In the genomic region with DNA sequence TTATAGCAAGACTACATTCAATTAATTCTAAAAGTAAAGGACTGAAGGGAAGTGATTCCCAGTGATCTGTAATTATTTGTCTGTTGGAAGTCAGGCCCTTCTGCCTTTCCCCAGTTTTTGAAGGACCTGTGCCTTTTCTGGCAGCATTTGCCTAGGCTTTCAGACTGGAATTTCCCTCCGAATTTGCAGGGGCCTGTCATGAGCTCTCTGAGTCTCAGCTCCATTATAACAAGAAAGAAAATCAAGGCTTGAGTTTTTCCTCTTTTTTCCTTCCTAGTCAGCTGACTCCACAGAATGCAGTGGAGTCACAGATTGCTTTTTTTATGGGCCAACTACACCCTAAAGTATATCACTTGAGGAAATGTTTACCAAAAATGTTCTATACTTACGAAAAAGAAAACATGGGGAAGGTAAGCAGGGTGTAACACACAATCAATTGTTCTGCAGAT, we compare ENCODE assay signal across 9 cellular contexts. TPM values are rescaled to one million over a fixed set of nuclear protein-coding genes. Genes with fewer than 3 reads are reported as not detected.
DNase-seq lines count a peak whose midpoint lies in the region; ATAC-seq and TF ChIP-seq lines count a peak whose summit lies in the region.
"Had no signal": no experiment of that assay in that cellular context is flagged by ENCODE, and none has a peak within 500 bp of the region (broad histone marks: within the 10 kb centered on the region; RNA-seq: fewer than 3 reads in every experiment).

No MANE protein-coding gene starts in this region.

- H3K9me3 Mint-ChIP-seq in T-helper 2 cell treated with Interferon-gamma antibody and Interleukin-4, amounts not matched to agents 5 μg/mL and 100 μg/mL, for 36 hours, result no peaks in the 10 kb centered on the region
- no peaks in the 10 kb centered on the region for H3K9me3 Mint-ChIP-seq in activated B cell treated with CpG ODN at 0.5 μM for 24 hours

- H3K4me1 ChIP-seq in stomach smooth muscle (ENCODE audit: control insufficient read depth, insufficient read depth, low read length), result peaks cover 6% of the 10 kb centered on the region

- H3K9me3 ChIP-seq in stomach smooth muscle (ENCODE audit: control insufficient read depth in 2 of 2, low read length in 2 of 2), result no peaks in the 10 kb centered on the region

- peaks cover 49% of the 10 kb centered on the region for H3K27me3 Mint-ChIP-seq in T-helper 2 cell treated with Interferon-gamma antibody and Interleukin-4, amounts not matched to agents 5 μg/mL and 100 μg/mL, for 36 hours (ENCODE audit: low read depth)
- peaks cover 53% of the 10 kb centered on the region for H3K27me3 Mint-ChIP-seq in activated B cell treated with CpG ODN at 0.5 μM for 24 hours

- no peak for ATAC-seq in activated B cell treated with CpG ODN at 0.5 μM for 24 hours (ENCODE audit: low read depth)

- no peak overlapping the region for H3K27ac Mint-ChIP-seq in T-helper 2 cell treated with Interferon-gamma antibody and Interleukin-4, amounts not matched to agents 5 μg/mL and 100 μg/mL, for 36 hours
- H3K27ac Mint-ChIP-seq in activated B cell treated with CpG ODN at 0.5 μM for 24 hours, result no peak overlapping the region

- H3K27me3 ChIP-seq in stomach smooth muscle (ENCODE audit: control insufficient read depth in 1 of 2, insufficient read depth in 2 of 2, low read length in 2 of 2), result peaks cover 33 to 38% of the 10 kb centered on the region in 2 donors

- no peak overlapping the region for H3K9ac ChIP-seq in stomach smooth muscle (ENCODE audit: low read length in 2 of 2)

- H3K4me3 ChIP-seq in stomach smooth muscle (ENCODE audit: low read length in 2 of 2), result peak overlapping the region; percentile 53 to 67

- no peak for TF ChIP-seq CTCF in activated B cell treated with CpG ODN at 0.5 μM for 24 hours (IDR thresholded peaks at IDR 0.05)
- no peak for TF ChIP-seq CTCF in GM10248 (IDR thresholded peaks at IDR 0.05; ENCODE audit: control extremely low read depth, extremely low read depth, low read depth, missing control alignments)

- H3K4me3 Mint-ChIP-seq in T-helper 2 cell treated with Interferon-gamma antibody and Interleukin-4, amounts not matched to agents 5 μg/mL and 100 μg/mL, for 36 hours, result peak overlapping the region; percentile 58
- H3K4me3 Mint-ChIP-seq in activated B cell treated with CpG ODN at 0.5 μM for 24 hours, result peak overlapping the region; percentile 67

- no peaks in the 10 kb centered on the region for H3K36me3 Mint-ChIP-seq in T-helper 2 cell treated with Interferon-gamma antibody and Interleukin-4, amounts not matched to agents 5 μg/mL and 100 μg/mL, for 36 hours (ENCODE audit: low read depth)
- no peaks in the 10 kb centered on the region for H3K36me3 Mint-ChIP-seq in activated B cell treated with CpG ODN at 0.5 μM for 24 hours (ENCODE audit: low read depth)

- peaks cover 3% of the 10 kb centered on the region for H3K4me1 Mint-ChIP-seq in T-helper 2 cell treated with Interferon-gamma antibody and Interleukin-4, amounts not matched to agents 5 μg/mL and 100 μg/mL, for 36 hours (ENCODE audit: low read depth)
- H3K4me1 Mint-ChIP-seq in activated B cell treated with CpG ODN at 0.5 μM for 24 hours, result peaks cover 14% of the 10 kb centered on the region

- no peak overlapping the region for H3K27ac ChIP-seq in stomach smooth muscle (ENCODE audit: low read length)

- intact Hi-C loops in activated B cell treated with CpG ODN at 0.5 μM for 24 hours (cut with micrococcal nuclease), result loop anchor here (5.0 kb wide), 1 partner anchor 51 kb away; no protein-coding TSS in a partner anchor

- DNase-seq in T-helper 2 cell treated with Interferon-gamma antibody and Interleukin-4, amounts not matched to agents 5 μg/mL and 100 μg/mL, for 36 hours (ENCODE audit: low spot score), result no peak
- DNase-seq in T-helper 2 cell (no peak), activated B cell treated with CpG ODN at 0.5 μM for 24 hours (no peak), iPS-NIHi11 (ENCODE audit: low spot score) (peak; percentile 35), GM10248 (ENCODE audit: extremely low spot score) (no peak), germinal center (ENCODE audit: low spot score) (no peak), DMS153 treated with DMSO at 0.1 percent for 48 hours (lab: John Stamatoyannopoulos, UW; ENCODE audit: unreplicated experiment) (no peak)
- DNase-seq: NK-92 treated with Interleukin-12 subunit alpha and Interleukin-12 subunit beta, amount 100 ng/mL, for 24 hours had no signal

- no peaks in the 10 kb centered on the region for H3K36me3 ChIP-seq in stomach smooth muscle (ENCODE audit: control insufficient read depth in 2 of 2, insufficient read depth in 2 of 2, low read length in 2 of 2)

- CTCF ChIA-PET in activated B cell treated with CpG ODN at 0.5 μM for 24 hours (lab: Charles Lee) (interaction anchor here (0.6 kb wide), 1 partner anchor 29 kb away, joined by 3 read pairs; no protein-coding TSS in a partner anchor), GM10248 (lab: Yijun Ruan, JAX) (no interaction called here)

- POLR2A ChIA-PET in activated B cell treated with CpG ODN at 0.5 μM for 24 hours (lab: Charles Lee), result interaction anchor here (0.8 to 1.2 kb wide), 2 partner anchors 11 to 265 kb away, joined by 3 to 5 read pairs; no protein-coding TSS in a partner anchor
- POLR2A ChIA-PET in GM10248 (lab: Yijun Ruan, JAX), result no interaction called here

RNA-seq across cellular contexts. Expression of a gene that starts 1.1 kb away (rescaled TPM):
- total RNA-seq in activated B cell treated with CpG ODN at 0.5 μM for 24 hours, result 0.05 and 0.07 TPM in 2 replicates
